1 cellular context compared by ENCODE assay signal in genomic region chr20:47334022-47334551, GRCh38.
A peak's percentile ranks its signal among the peaks of the same experiment; 100 is the strongest.
TF ChIP-seq lines count a peak whose summit lies in the region.

No MANE protein-coding gene starts in this region.

TF ChIP-seq in HepG2, 621 proteins besides CTCF, POLR2A, EP300 and RAD21 (continued from another document and continues in another):
- TF ChIP-seq, protein P1, sequence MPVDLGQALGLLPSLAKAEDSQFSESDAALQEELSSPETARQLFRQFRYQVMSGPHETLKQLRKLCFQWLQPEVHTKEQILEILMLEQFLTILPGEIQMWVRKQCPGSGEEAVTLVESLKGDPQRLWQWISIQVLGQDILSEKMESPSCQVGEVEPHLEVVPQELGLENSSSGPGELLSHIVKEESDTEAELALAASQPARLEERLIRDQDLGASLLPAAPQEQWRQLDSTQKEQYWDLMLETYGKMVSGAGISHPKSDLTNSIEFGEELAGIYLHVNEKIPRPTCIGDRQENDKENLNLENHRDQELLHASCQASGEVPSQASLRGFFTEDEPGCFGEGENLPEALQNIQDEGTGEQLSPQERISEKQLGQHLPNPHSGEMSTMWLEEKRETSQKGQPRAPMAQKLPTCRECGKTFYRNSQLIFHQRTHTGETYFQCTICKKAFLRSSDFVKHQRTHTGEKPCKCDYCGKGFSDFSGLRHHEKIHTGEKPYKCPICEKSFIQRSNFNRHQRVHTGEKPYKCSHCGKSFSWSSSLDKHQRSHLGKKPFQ (CRISPR knock-in tag; IDR thresholded peaks at IDR 0.05; ENCODE audit: insufficient replicate concordance), result peak; percentile 65
- TF ChIP-seq ZNF234 (CRISPR knock-in tag; conservative IDR thresholded peaks at IDR 0.05) (no peak), CHCHD3 (CRISPR knock-in tag; IDR thresholded peaks at IDR 0.05) (no peak), KAT2B (IDR thresholded peaks at IDR 0.05; ENCODE audit: borderline replicate concordance, low read depth, low read length) (no peak), ZNF225 (CRISPR knock-in tag; IDR thresholded peaks at IDR 0.05) (no peak), RXRA (CRISPR knock-in tag; IDR thresholded peaks at IDR 0.05) (peak; percentile 40; the same call in 1 of the 2 replicates), U2AF1 (optimal IDR thresholded peaks at IDR 0.05; ENCODE audit: low read depth, low read length) (no peak), ZNF101 (CRISPR knock-in tag; IDR thresholded peaks at IDR 0.05; ENCODE audit: borderline replicate concordance, low read depth) (no peak), MBD4 (IDR thresholded peaks at IDR 0.05; ENCODE audit: borderline replicate concordance, low read length) (peak; percentile 44; the same call in 1 of the 2 replicates), ZNF256 (CRISPR knock-in tag; conservative IDR thresholded peaks at IDR 0.05) (no peak), RNF2 (conservative IDR thresholded peaks at IDR 0.05; ENCODE audit: low read depth) (no peak), ZNF460 (CRISPR knock-in tag; IDR thresholded peaks at IDR 0.05; ENCODE audit: borderline replicate concordance) (no peak; the same call in 1 of the 2 replicates), ZNF33A (CRISPR knock-in tag; IDR thresholded peaks at IDR 0.05; ENCODE audit: borderline replicate concordance) (no peak), SOX6 (IDR thresholded peaks at IDR 0.05) (no peak), SOX6 (CRISPR knock-in tag; IDR thresholded peaks at IDR 0.05) (peak; percentile 86), ZNF850 (CRISPR knock-in tag; conservative IDR thresholded peaks at IDR 0.05) (no peak), ZNF792 (CRISPR knock-in tag; IDR thresholded peaks at IDR 0.05) (peak; percentile 29; the same call in 1 of the 2 replicates), ZBTB43 (CRISPR knock-in tag; conservative IDR thresholded peaks at IDR 0.05) (peak; percentile 77; the same call in 1 of the 2 replicates), TMF1 (CRISPR knock-in tag; IDR thresholded peaks at IDR 0.05; ENCODE audit: low read depth) (no peak), ZBTB37 (CRISPR knock-in tag; IDR thresholded peaks at IDR 0.05) (no peak), ZNF317 (CRISPR knock-in tag; IDR thresholded peaks at IDR 0.05) (no peak), SMARCC2 (IDR thresholded peaks at IDR 0.05) (peak; percentile 59; the same call in 1 of the 2 replicates), ZNF253 (CRISPR knock-in tag; IDR thresholded peaks at IDR 0.05; ENCODE audit: borderline replicate concordance) (no peak), ZNF260 (CRISPR knock-in tag; IDR thresholded peaks at IDR 0.05; ENCODE audit: borderline replicate concordance, low read depth) (no peak), TCF7L2 (IDR thresholded peaks at IDR 0.05; ENCODE audit: low read depth, low read length) (no peak), ESRRA (CRISPR knock-in tag; IDR thresholded peaks at IDR 0.05; ENCODE audit: low read depth) (no peak), MBNL3 (CRISPR knock-in tag; conservative IDR thresholded peaks at IDR 0.05) (no peak), ZNF746 (CRISPR knock-in tag; IDR thresholded peaks at IDR 0.05) (no peak), BHLHE40 (IDR thresholded peaks at IDR 0.05; ENCODE audit: low read length) (peak; percentile 92)
- TF ChIP-seq, protein P2, sequence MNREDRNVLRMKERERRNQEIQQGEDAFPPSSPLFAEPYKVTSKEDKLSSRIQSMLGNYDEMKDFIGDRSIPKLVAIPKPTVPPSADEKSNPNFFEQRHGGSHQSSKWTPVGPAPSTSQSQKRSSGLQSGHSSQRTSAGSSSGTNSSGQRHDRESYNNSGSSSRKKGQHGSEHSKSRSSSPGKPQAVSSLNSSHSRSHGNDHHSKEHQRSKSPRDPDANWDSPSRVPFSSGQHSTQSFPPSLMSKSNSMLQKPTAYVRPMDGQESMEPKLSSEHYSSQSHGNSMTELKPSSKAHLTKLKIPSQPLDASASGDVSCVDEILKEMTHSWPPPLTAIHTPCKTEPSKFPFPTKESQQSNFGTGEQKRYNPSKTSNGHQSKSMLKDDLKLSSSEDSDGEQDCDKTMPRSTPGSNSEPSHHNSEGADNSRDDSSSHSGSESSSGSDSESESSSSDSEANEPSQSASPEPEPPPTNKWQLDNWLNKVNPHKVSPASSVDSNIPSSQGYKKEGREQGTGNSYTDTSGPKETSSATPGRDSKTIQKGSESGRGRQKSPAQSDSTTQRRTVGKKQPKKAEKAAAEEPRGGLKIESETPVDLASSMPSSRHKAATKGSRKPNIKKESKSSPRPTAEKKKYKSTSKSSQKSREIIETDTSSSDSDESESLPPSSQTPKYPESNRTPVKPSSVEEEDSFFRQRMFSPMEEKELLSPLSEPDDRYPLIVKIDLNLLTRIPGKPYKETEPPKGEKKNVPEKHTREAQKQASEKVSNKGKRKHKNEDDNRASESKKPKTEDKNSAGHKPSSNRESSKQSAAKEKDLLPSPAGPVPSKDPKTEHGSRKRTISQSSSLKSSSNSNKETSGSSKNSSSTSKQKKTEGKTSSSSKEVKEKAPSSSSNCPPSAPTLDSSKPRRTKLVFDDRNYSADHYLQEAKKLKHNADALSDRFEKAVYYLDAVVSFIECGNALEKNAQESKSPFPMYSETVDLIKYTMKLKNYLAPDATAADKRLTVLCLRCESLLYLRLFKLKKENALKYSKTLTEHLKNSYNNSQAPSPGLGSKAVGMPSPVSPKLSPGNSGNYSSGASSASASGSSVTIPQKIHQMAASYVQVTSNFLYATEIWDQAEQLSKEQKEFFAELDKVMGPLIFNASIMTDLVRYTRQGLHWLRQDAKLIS (CRISPR knock-in tag; IDR thresholded peaks at IDR 0.05), result no peak
- TF ChIP-seq, protein P3, sequence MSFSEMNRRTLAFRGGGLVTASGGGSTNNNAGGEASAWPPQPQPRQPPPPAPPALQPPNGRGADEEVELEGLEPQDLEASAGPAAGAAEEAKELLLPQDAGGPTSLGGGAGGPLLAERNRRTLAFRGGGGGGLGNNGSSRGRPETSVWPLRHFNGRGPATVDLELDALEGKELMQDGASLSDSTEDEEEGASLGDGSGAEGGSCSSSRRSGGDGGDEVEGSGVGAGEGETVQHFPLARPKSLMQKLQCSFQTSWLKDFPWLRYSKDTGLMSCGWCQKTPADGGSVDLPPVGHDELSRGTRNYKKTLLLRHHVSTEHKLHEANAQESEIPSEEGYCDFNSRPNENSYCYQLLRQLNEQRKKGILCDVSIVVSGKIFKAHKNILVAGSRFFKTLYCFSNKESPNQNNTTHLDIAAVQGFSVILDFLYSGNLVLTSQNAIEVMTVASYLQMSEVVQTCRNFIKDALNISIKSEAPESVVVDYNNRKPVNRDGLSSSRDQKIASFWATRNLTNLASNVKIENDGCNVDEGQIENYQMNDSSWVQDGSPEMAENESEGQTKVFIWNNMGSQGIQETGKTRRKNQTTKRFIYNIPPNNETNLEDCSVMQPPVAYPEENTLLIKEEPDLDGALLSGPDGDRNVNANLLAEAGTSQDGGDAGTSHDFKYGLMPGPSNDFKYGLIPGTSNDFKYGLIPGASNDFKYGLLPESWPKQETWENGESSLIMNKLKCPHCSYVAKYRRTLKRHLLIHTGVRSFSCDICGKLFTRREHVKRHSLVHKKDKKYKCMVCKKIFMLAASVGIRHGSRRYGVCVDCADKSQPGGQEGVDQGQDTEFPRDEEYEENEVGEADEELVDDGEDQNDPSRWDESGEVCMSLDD (CRISPR knock-in tag; IDR thresholded peaks at IDR 0.05; ENCODE audit: borderline replicate concordance), result peak; percentile 84; the same call in 1 of the 2 replicates
- TF ChIP-seq, protein P4, sequence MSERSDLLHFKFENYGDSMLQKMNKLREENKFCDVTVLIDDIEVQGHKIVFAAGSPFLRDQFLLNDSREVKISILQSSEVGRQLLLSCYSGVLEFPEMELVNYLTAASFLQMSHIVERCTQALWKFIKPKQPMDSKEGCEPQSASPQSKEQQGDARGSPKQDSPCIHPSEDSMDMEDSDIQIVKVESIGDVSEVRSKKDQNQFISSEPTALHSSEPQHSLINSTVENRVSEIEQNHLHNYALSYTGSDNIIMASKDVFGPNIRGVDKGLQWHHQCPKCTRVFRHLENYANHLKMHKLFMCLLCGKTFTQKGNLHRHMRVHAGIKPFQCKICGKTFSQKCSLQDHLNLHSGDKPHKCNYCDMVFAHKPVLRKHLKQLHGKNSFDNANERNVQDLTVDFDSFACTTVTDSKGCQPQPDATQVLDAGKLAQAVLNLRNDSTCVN (CRISPR knock-in tag; IDR thresholded peaks at IDR 0.05; ENCODE audit: borderline replicate concordance), result no peak; the same call in 1 of the 2 replicates
- TF ChIP-seq, protein P5, sequence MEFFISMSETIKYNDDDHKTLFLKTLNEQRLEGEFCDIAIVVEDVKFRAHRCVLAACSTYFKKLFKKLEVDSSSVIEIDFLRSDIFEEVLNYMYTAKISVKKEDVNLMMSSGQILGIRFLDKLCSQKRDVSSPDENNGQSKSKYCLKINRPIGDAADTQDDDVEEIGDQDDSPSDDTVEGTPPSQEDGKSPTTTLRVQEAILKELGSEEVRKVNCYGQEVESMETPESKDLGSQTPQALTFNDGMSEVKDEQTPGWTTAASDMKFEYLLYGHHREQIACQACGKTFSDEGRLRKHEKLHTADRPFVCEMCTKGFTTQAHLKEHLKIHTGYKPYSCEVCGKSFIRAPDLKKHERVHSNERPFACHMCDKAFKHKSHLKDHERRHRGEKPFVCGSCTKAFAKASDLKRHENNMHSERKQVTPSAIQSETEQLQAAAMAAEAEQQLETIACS (CRISPR knock-in tag; IDR thresholded peaks at IDR 0.05), result no peak
- TF ChIP-seq, protein P6, sequence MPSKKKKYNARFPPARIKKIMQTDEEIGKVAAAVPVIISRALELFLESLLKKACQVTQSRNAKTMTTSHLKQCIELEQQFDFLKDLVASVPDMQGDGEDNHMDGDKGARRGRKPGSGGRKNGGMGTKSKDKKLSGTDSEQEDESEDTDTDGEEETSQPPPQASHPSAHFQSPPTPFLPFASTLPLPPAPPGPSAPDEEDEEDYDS (CRISPR knock-in tag; IDR thresholded peaks at IDR 0.05), result peak; percentile 57
- TF ChIP-seq, protein P7, sequence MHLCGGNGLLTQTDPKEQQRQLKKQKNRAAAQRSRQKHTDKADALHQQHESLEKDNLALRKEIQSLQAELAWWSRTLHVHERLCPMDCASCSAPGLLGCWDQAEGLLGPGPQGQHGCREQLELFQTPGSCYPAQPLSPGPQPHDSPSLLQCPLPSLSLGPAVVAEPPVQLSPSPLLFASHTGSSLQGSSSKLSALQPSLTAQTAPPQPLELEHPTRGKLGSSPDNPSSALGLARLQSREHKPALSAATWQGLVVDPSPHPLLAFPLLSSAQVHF (CRISPR knock-in tag; IDR thresholded peaks at IDR 0.05), result no peak
- TF ChIP-seq, protein P8, sequence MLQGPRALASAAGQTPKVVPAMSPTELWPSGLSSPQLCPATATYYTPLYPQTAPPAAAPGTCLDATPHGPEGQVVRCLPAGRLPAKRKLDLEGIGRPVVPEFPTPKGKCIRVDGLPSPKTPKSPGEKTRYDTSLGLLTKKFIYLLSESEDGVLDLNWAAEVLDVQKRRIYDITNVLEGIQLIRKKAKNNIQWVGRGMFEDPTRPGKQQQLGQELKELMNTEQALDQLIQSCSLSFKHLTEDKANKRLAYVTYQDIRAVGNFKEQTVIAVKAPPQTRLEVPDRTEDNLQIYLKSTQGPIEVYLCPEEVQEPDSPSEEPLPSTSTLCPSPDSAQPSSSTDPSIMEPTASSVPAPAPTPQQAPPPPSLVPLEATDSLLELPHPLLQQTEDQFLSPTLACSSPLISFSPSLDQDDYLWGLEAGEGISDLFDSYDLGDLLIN (CRISPR knock-in tag; IDR thresholded peaks at IDR 0.05; ENCODE audit: borderline replicate concordance), result no peak
- TF ChIP-seq, protein P9, sequence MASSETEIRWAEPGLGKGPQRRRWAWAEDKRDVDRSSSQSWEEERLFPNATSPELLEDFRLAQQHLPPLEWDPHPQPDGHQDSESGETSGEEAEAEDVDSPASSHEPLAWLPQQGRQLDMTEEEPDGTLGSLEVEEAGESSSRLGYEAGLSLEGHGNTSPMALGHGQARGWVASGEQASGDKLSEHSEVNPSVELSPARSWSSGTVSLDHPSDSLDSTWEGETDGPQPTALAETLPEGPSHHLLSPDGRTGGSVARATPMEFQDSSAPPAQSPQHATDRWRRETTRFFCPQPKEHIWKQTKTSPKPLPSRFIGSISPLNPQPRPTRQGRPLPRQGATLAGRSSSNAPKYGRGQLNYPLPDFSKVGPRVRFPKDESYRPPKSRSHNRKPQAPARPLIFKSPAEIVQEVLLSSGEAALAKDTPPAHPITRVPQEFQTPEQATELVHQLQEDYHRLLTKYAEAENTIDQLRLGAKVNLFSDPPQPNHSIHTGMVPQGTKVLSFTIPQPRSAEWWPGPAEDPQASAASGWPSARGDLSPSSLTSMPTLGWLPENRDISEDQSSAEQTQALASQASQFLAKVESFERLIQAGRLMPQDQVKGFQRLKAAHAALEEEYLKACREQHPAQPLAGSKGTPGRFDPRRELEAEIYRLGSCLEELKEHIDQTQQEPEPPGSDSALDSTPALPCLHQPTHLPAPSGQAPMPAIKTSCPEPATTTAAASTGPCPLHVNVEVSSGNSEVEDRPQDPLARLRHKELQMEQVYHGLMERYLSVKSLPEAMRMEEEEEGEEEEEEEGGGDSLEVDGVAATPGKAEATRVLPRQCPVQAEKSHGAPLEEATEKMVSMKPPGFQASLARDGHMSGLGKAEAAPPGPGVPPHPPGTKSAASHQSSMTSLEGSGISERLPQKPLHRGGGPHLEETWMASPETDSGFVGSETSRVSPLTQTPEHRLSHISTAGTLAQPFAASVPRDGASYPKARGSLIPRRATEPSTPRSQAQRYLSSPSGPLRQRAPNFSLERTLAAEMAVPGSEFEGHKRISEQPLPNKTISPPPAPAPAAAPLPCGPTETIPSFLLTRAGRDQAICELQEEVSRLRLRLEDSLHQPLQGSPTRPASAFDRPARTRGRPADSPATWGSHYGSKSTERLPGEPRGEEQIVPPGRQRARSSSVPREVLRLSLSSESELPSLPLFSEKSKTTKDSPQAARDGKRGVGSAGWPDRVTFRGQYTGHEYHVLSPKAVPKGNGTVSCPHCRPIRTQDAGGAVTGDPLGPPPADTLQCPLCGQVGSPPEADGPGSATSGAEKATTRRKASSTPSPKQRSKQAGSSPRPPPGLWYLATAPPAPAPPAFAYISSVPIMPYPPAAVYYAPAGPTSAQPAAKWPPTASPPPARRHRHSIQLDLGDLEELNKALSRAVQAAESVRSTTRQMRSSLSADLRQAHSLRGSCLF (CRISPR knock-in tag; IDR thresholded peaks at IDR 0.05; ENCODE audit: borderline replicate concordance), result no peak
